ENCODE assay signal across 31 cellular contexts in genomic region chr6:82430611-82431010, GRCh38.
A peak's percentile ranks its signal among the peaks of the same experiment; 100 is the strongest.
DNase-seq lines count a peak whose midpoint lies in the region; ATAC-seq, FAIRE-seq and TF ChIP-seq lines count a peak whose summit lies in the region.
"Had no signal": no experiment of that assay in that cellular context is flagged by ENCODE, and none has a peak within 500 bp of the region (broad histone marks: within the 10 kb centered on the region; RNA-seq: fewer than 3 reads in every experiment).

No MANE protein-coding gene starts in this region.

- BruUV-seq in K562 (replicated peaks; lab: Mats Ljungman, UMichigan): no TSS peak
- no TSS peak for BruUV-seq in mammary epithelial cell (replicated peaks; lab: Mats Ljungman, UMichigan)

- H3K9me2 ChIP-seq in Karpas-422 (replicated peaks; ENCODE audit: insufficient read depth, low read length): no peaks in the 10 kb centered on the region

- TF ChIP-seq RAD21 in K562 (CRISPR knock-in tag; conservative IDR thresholded peaks at IDR 0.05 in 1 of 2, IDR thresholded peaks at IDR 0.05 in 1 of 2): no peak

- no peak overlapping the region for H2AFZ ChIP-seq in K562 (ENCODE audit: low read depth, low read length)
- H2AFZ ChIP-seq in mammary epithelial cell (ENCODE audit: low read depth, low read length): no peak overlapping the region
- H2AFZ ChIP-seq in Karpas-422 (ENCODE audit: low read length): no peak overlapping the region

- H3K27ac ChIP-seq in HEK293 (ENCODE audit: extremely low read depth, low read depth, low read length) (no peak overlapping the region), K562 (ENCODE audit: extremely low read depth, low read depth, low read length) (no peak overlapping the region), mammary epithelial cell (ENCODE audit: insufficient read depth, low read depth, low read length) (no peak overlapping the region), Karpas-422 (ENCODE audit: low read length) (no peak overlapping the region)
- H3K27ac ChIP-seq: 22Rv1; A549; BLaER1; BLaER1 treated with 17β-estradiol and CSF1 and Interleukin-3, amounts not matched to agents 10 nM and 100 nM; C4-2B had no signal

- H3K4me2 ChIP-seq in K562 (ENCODE audit: insufficient read depth, low read length) (no peak overlapping the region), mammary epithelial cell (ENCODE audit: insufficient read depth, low read depth, low read length) (no peak overlapping the region), Karpas-422 (ENCODE audit: low read depth, low read length, poor library complexity, severe bottlenecking) (no peak overlapping the region)
- H3K4me2 ChIP-seq: A549; BLaER1; BLaER1 treated with 17β-estradiol and CSF1 and Interleukin-3, amounts not matched to agents 10 nM and 100 nM had no signal

- POLR2A ChIA-PET in HEK293 (lab: Yijun Ruan, JAX): no interaction called here
- POLR2A ChIA-PET in K562 (lab: Yijun Ruan, JAX): no interaction called here

- in situ Hi-C loops in K562 (cut with MboI) (no loop called here), mammary epithelial cell (cut with MboI; ENCODE audit: low sequenced_read_pairs in 2 of 2) (no loop called here)

- DNase-seq in K562 (ENCODE audit: extremely low read depth in 1 of 4, low spot score in 3 of 4) (no peak), mammary epithelial cell (no peak), Karpas-422 (no peak)
- DNase-seq: 8988T; ACHN; AML-193; BE2C; C1 segment of cervical spinal cord; Caco-2; Calu3; CD4-positive, alpha-beta memory T cell; CD4-positive, alpha-beta T cell; CD4-positive, CD25-positive, alpha-beta regulatory T cell; CD8-positive, alpha-beta memory T cell; CD8-positive, alpha-beta T cell; COR-L47; DMS 273 treated with DMSO at 0.1 percent for 48 hours; DMS153; DMS53; DMS79; DMS79 treated with DMSO at 0.1 percent for 48 hours; DND-41; EL had no signal

- CTCF ChIA-PET in HEK293 (lab: Yijun Ruan, JAX): no interaction called here
- CTCF ChIA-PET in K562 (lab: Yijun Ruan, JAX; ENCODE audit: low intra/inter-chr PET ratio): no interaction called here
- CTCF ChIA-PET in mammary epithelial cell (lab: Charles Lee; ENCODE audit: low non-redundant PET): no interaction called here

- no peaks in the 10 kb centered on the region for H3K79me2 ChIP-seq in K562 (ENCODE audit: control insufficient read depth, insufficient read depth, low read length)
- H3K79me2 ChIP-seq in mammary epithelial cell (ENCODE audit: insufficient read depth, low read length): no peaks in the 10 kb centered on the region
- H3K79me2 ChIP-seq in Karpas-422 (ENCODE audit: low read length): no peaks in the 10 kb centered on the region

- TF ChIP-seq POLR2A in K562 (conservative IDR thresholded peaks at IDR 0.05): no peak

- H3K9me3 ChIP-seq in HEK293 (ENCODE audit: control insufficient read depth, insufficient read depth, low read depth, low read length) (no peaks in the 10 kb centered on the region), K562 (replicated peaks; ENCODE audit: control insufficient read depth, insufficient read depth, low read depth, low read length) (no peaks in the 10 kb centered on the region), mammary epithelial cell (replicated peaks; ENCODE audit: insufficient read depth, low read length) (no peaks in the 10 kb centered on the region), Karpas-422 (ENCODE audit: low read length) (no peaks in the 10 kb centered on the region)
- H3K9me3 ChIP-seq: A549; BE2C; BLaER1; BLaER1 treated with 17β-estradiol and CSF1 and Interleukin-3, amounts not matched to agents 10 nM and 100 nM; Caco-2 had no signal

- H3K27me3 ChIP-seq in K562 (ENCODE audit: control insufficient read depth in 2 of 2, insufficient read depth in 2 of 2, low read length in 2 of 2): no peaks in the 10 kb centered on the region; a peak in 1 of 5 replicates
- H3K27me3 ChIP-seq in mammary epithelial cell (ENCODE audit: insufficient read depth, low read length): no peaks in the 10 kb centered on the region
- peaks cover 3% of the 10 kb centered on the region; the same call in 1 of the 2 replicates for H3K27me3 ChIP-seq in Karpas-422 (ENCODE audit: low read length)
- H3K27me3 ChIP-seq: BE2C; BLaER1; BLaER1 treated with 17β-estradiol and CSF1 and Interleukin-3, amounts not matched to agents 10 nM and 100 nM had no signal

- TF ChIP-seq CTCF in HEK293 (tag by site-specific recombination; IDR thresholded peaks at IDR 0.05) (no peak), K562 (IDR thresholded peaks at IDR 0.05 in 2 of 3, conservative IDR thresholded peaks at IDR 0.05 in 1 of 3; ENCODE audit: insufficient read depth in 2 of 3, low read depth in 1 of 3, low read length in 3 of 3) (no peak), mammary epithelial cell (conservative IDR thresholded peaks at IDR 0.05 in 1 of 2, IDR thresholded peaks at IDR 0.05 in 1 of 2; ENCODE audit: extremely low read depth in 1 of 2, insufficient read depth in 1 of 2, low read depth in 1 of 2, low read length in 2 of 2) (no peak)

- TF ChIP-seq EP300 in K562 (IDR thresholded peaks at IDR 0.05; ENCODE audit: low read length): no peak

- FAIRE-seq in K562 (lab: Jason Lieb, UNC): no peak
- FAIRE-seq: A204.1, A549, D721Med had no signal

- H4K20me1 ChIP-seq in K562 (replicated peaks; ENCODE audit: control insufficient read depth, insufficient read depth, low read length) (no peaks in the 10 kb centered on the region), mammary epithelial cell (ENCODE audit: insufficient read depth, low read length) (no peaks in the 10 kb centered on the region), Karpas-422 (ENCODE audit: insufficient read depth, low read depth, low read length) (no peaks in the 10 kb centered on the region)
- H4K20me1 ChIP-seq: BLaER1; BLaER1 treated with 17β-estradiol and CSF1 and Interleukin-3, amounts not matched to agents 10 nM and 100 nM had no signal

- H3K9me1 ChIP-seq in K562 (ENCODE audit: control insufficient read depth, insufficient read depth, low read length): no peaks in the 10 kb centered on the region

- no peak overlapping the region for H3K9ac ChIP-seq in K562 (ENCODE audit: insufficient read depth in 1 of 2, low read depth in 2 of 2, low read length in 2 of 2)
- H3K9ac ChIP-seq in mammary epithelial cell (ENCODE audit: insufficient read depth, low read length): no peak overlapping the region
- no peak overlapping the region for H3K9ac ChIP-seq in Karpas-422 (ENCODE audit: low read length)
- H3K9ac ChIP-seq: BLaER1; BLaER1 treated with 17β-estradiol and CSF1 and Interleukin-3, amounts not matched to agents 10 nM and 100 nM had no signal

- dilution Hi-C loops in mammary epithelial cell (cut with HindIII; ENCODE audit: low sequenced_read_pairs): no loop called here

- H3K4me3 ChIP-seq in HEK293 (ENCODE audit: low read depth, low read length) (no peak overlapping the region), K562 (no peak overlapping the region), mammary epithelial cell (replicated peaks in 1 of 3; ENCODE audit: insufficient read depth in 1 of 3, low read depth in 2 of 3, low read length in 3 of 3) (no peak overlapping the region), Karpas-422 (ENCODE audit: low read length) (no peak overlapping the region)
- H3K4me3 ChIP-seq: A549; BLaER1; BLaER1 treated with 17β-estradiol and CSF1 and Interleukin-3, amounts not matched to agents 10 nM and 100 nM had no signal

- intact Hi-C loops in K562 (cut with micrococcal nuclease) (no loop called here), mammary epithelial cell (cut with micrococcal nuclease) (no loop called here)

- no peak for ATAC-seq in K562
- ATAC-seq: A549; CD8-positive, alpha-beta T cell had no signal

- H3K36me3 ChIP-seq in HEK293 (ENCODE audit: control insufficient read depth in 2 of 2, insufficient read depth in 1 of 2, low read length in 2 of 2): no peaks in the 10 kb centered on the region
- H3K36me3 ChIP-seq in K562 (ENCODE audit: control insufficient read depth, insufficient read depth, low read length): no peaks in the 10 kb centered on the region
- H3K36me3 ChIP-seq in mammary epithelial cell (ENCODE audit: insufficient read depth, low read length): no peaks in the 10 kb centered on the region
- H3K36me3 ChIP-seq in Karpas-422 (ENCODE audit: insufficient read depth, low read length): no peaks in the 10 kb centered on the region
- H3K36me3 ChIP-seq: BE2C; BLaER1; BLaER1 treated with 17β-estradiol and CSF1 and Interleukin-3, amounts not matched to agents 10 nM and 100 nM had no signal

- H3K4me1 ChIP-seq in HEK293 (ENCODE audit: control insufficient read depth, insufficient read depth, low read length) (no peaks in the 10 kb centered on the region), K562 (replicated peaks in 1 of 2; ENCODE audit: control insufficient read depth in 2 of 2, insufficient read depth in 2 of 2, low read length in 2 of 2) (no peaks in the 10 kb centered on the region), mammary epithelial cell (ENCODE audit: insufficient read depth, low read length) (no peaks in the 10 kb centered on the region), Karpas-422 (ENCODE audit: low read length) (no peaks in the 10 kb centered on the region)
- H3K4me1 ChIP-seq: A549; BE2C; BLaER1; BLaER1 treated with 17β-estradiol and CSF1 and Interleukin-3, amounts not matched to agents 10 nM and 100 nM; Caco-2 had no signal

TF ChIP-seq in HEK293, 187 proteins besides CTCF, POLR2A, EP300 and RAD21:
- TF ChIP-seq ZNF561 (tag by site-specific recombination; IDR thresholded peaks at IDR 0.05; ENCODE audit: borderline replicate concordance) (no peak), ZNF10 (tag by site-specific recombination; IDR thresholded peaks at IDR 0.05) (peak; percentile 84)
TF ChIP-seq in HEK293: peak in this region for 1.

TF ChIP-seq in K562, 482 proteins besides CTCF, POLR2A, EP300 and RAD21:
- TF ChIP-seq RBM39 (optimal IDR thresholded peaks at IDR 0.05; ENCODE audit: low read depth, low read length) (no peak), ZNF76 (CRISPR knock-in tag; IDR thresholded peaks at IDR 0.05; ENCODE audit: borderline replicate concordance) (no peak), ZNF134 (CRISPR knock-in tag; conservative IDR thresholded peaks at IDR 0.05) (peak; percentile 73; the same call in 1 of the 2 replicates)
